In genomic region chr7:100649826-100650565, GRCh38 we compare ENCODE assay signal across 31 cellular contexts. TPM values are rescaled to one million over a fixed set of nuclear protein-coding genes. Genes with fewer than 3 reads are reported as not detected.
DNase-seq lines count a peak whose midpoint lies in the region; ATAC-seq and TF ChIP-seq lines count a peak whose summit lies in the region.
"Had no signal": no experiment of that assay in that cellular context is flagged by ENCODE, and none has a peak within 500 bp of the region (broad histone marks: within the 10 kb centered on the region; RNA-seq: fewer than 3 reads in every experiment).

No MANE protein-coding gene starts in this region.

- no peak overlapping the region for H3K27ac Mint-ChIP-seq in Caco-2 (ENCODE audit: unreplicated experiment)
- H3K27ac Mint-ChIP-seq: activated CD4-positive, alpha-beta memory T cell treated with anti-CD3 and anti-CD28 coated beads for 36 hours; activated naive CD8-positive, alpha-beta T cell had no signal

- H3K27me3 ChIP-seq in Caco-2 (replicated peaks; ENCODE audit: control insufficient read depth, insufficient read depth, low read length) = no peaks in the 10 kb centered on the region
- peaks cover 93% of the 10 kb centered on the region for H3K27me3 ChIP-seq in gastroesophageal sphincter

- POLR2A ChIA-PET in Caco-2 (lab: Charles Lee) = interaction anchor here (0.5 to 0.7 kb wide), 3 partner anchors 37 to 220 kb away, joined by 3 to 4 read pairs (median 4); partner anchors contain the start of genes MOSPD3 and POP7

- no peaks in the 10 kb centered on the region for H3K9me3 Mint-ChIP-seq in Caco-2 (ENCODE audit: unreplicated experiment)
- H3K9me3 Mint-ChIP-seq: activated CD4-positive, alpha-beta memory T cell treated with anti-CD3 and anti-CD28 coated beads for 36 hours had no signal

- H3K4me3 ChIP-seq in Caco-2 (ENCODE audit: low read depth, low read length) (no peak overlapping the region), gastroesophageal sphincter (no peak overlapping the region)
- H3K4me3 ChIP-seq: dorsolateral prefrontal cortex, left lung, smooth muscle cell, upper lobe of left lung had no signal

- ATAC-seq in gastroesophageal sphincter = peak; percentile 22
- ATAC-seq in HG03442 (IDR thresholded peaks at IDR 0.05; ENCODE audit: unreplicated experiment) = no peak
- no peak for ATAC-seq in GM21528 (IDR thresholded peaks at IDR 0.05; ENCODE audit: low FRiP score, unreplicated experiment)
- ATAC-seq: activated CD4-positive, CD25-positive, alpha-beta regulatory T cell treated with anti-CD3 and anti-CD28 coated beads, Interleukin-2, amount 50 U/mL, for 24 hours; foreskin keratinocyte; left lung had no signal

- H3K9me3 ChIP-seq in Caco-2 (no peaks in the 10 kb centered on the region), gastroesophageal sphincter (no peaks in the 10 kb centered on the region)
- H3K9me3 ChIP-seq: left lung, upper lobe of left lung had no signal

- intact Hi-C loops in Caco-2 (cut with micrococcal nuclease; ENCODE audit: unreplicated experiment) = loop anchor here (1.0 kb wide), 1 partner anchor 37 kb away; no protein-coding TSS in a partner anchor

- no peak overlapping the region for H3K4me3 Mint-ChIP-seq in Caco-2 (ENCODE audit: unreplicated experiment)
- H3K4me3 Mint-ChIP-seq: activated CD4-positive, alpha-beta memory T cell treated with anti-CD3 and anti-CD28 coated beads for 36 hours; activated naive CD8-positive, alpha-beta T cell; CD8-positive, alpha-beta memory T cell; naive B cell had no signal

- no peaks in the 10 kb centered on the region for H3K36me3 ChIP-seq in Caco-2 (ENCODE audit: control insufficient read depth, insufficient read depth, low read length)
- H3K36me3 ChIP-seq in gastroesophageal sphincter = no peaks in the 10 kb centered on the region
- H3K36me3 ChIP-seq: left lung, upper lobe of left lung had no signal

- DNase-seq in Caco-2 (peak; percentile 71 to 73), amniotic epithelial cell (ENCODE audit: low read depth) (peak; percentile 43), cerebellar cortex (ENCODE audit: low spot score) (no peak)
- DNase-seq: activated CD4-positive, alpha-beta memory T cell treated with anti-CD3 and anti-CD28 coated beads for 36 hours; AML-193; CD8-positive, alpha-beta memory T cell; central memory CD4-positive, alpha-beta T cell; DMS153; dorsolateral prefrontal cortex; H7; naive B cell; NCI-H1105; NCI-H1930; NCI-H526; stimulated activated CD4-positive, alpha-beta T cell treated with anti-CD3 and anti-CD28 coated beads, Interleukin-2, amount 100 ng/mL, for 24 hours; T-helper 1 cell; upper lobe of left lung had no signal

- H3K36me3 Mint-ChIP-seq in Caco-2 (ENCODE audit: insufficient read depth, unreplicated experiment) = no peaks in the 10 kb centered on the region
- H3K36me3 Mint-ChIP-seq: activated naive CD8-positive, alpha-beta T cell had no signal

- no peak for TF ChIP-seq CTCF in Caco-2 (IDR thresholded peaks at IDR 0.05; ENCODE audit: insufficient read depth in 1 of 2, low read depth in 1 of 2, low read length in 1 of 2, severe bottlenecking in 1 of 2, unreplicated experiment in 1 of 2)
- no peak for TF ChIP-seq CTCF in gastroesophageal sphincter (IDR thresholded peaks at IDR 0.05)

- no peak overlapping the region for H3K27ac ChIP-seq in gastroesophageal sphincter
- H3K27ac ChIP-seq: dorsolateral prefrontal cortex, foreskin keratinocyte, left lung, upper lobe of left lung had no signal

- no peaks in the 10 kb centered on the region for H3K27me3 Mint-ChIP-seq in Caco-2 (ENCODE audit: insufficient read depth, unreplicated experiment)

- CTCF ChIA-PET in Caco-2 (lab: Charles Lee) = interaction anchor here (0.6 to 2.2 kb wide), 4 partner anchors 16 to 450 kb away, joined by 3 to 14 read pairs (median 9); partner anchors contain the start of gene POP7

- TF ChIP-seq EP300 in gastroesophageal sphincter (IDR thresholded peaks at IDR 0.05) = no peak

- 69 to 83% methylated on average over 6 to 11 of the region's 15 CpGs for WGBS in gastroesophageal sphincter (ENCODE audit: low coverage in 1 of 2), 2 donors

- H3K4me1 Mint-ChIP-seq in Caco-2 (ENCODE audit: low read depth, unreplicated experiment) = peaks cover 7% of the 10 kb centered on the region

- BruUV-seq in Caco-2 (replicated peaks; lab: Mats Ljungman, UMichigan) = no TSS peak

- no peak for TF ChIP-seq POLR2A in gastroesophageal sphincter (IDR thresholded peaks at IDR 0.05)

- H3K4me1 ChIP-seq in Caco-2 (peaks cover 6% of the 10 kb centered on the region), gastroesophageal sphincter (no peaks in the 10 kb centered on the region)
- H3K4me1 ChIP-seq: foreskin keratinocyte, left lung, upper lobe of left lung had no signal

RNA-seq across cellular contexts. Expression of gene ACTL6B, which starts 6.3 kb away (rescaled TPM):
- total RNA-seq in Caco-2 (2022) (not detected in 2 replicates), gastroesophageal sphincter (1 to 10 TPM in 1 of 4 donors, not detected in 3; 2.2 TPM)
- total RNA-seq: activated CD4-positive, alpha-beta memory T cell treated with anti-CD3 and anti-CD28 coated beads for 36 hours; astrocyte; CD8-positive, alpha-beta memory T cell; endothelial cell of umbilical vein; foreskin keratinocyte; left lung; mesenteric fat pad; osteocyte; renal cortical epithelial cell; SK-MEL-5; smooth muscle cell; upper lobe of left lung had no signal

RNA-seq across cellular contexts. Expression of gene TFR2, which starts 8.6 kb away (rescaled TPM):
- 8.1 and 9.7 TPM in 2 replicates for total RNA-seq in Caco-2 (2022)
- 1 to 10 TPM in 1 of 4 donors, not detected in 3; 1.6 TPM for total RNA-seq in gastroesophageal sphincter

RNA-seq across cellular contexts. Expression of gene GNB2, which starts 23.5 kb away (rescaled TPM):
- total RNA-seq in Caco-2 (2022) = 200 and 216 TPM in 2 replicates
- 100 to 1,000 TPM; 124 to 217 (median 162) TPM for total RNA-seq in gastroesophageal sphincter

RNA-seq across cellular contexts. Expression of gene MOSPD3, which starts 37.7 kb away (rescaled TPM):
- 24.6 and 24.7 TPM in 2 replicates for total RNA-seq in Caco-2 (2022)
- total RNA-seq in gastroesophageal sphincter = 10 to 100 TPM in 3 of 4 donors, 1 to 10 TPM in 1; 6.2 to 13.4 (median 11.6) TPM

RNA-seq across cellular contexts. Expression of gene GIGYF1, which starts 44.1 kb away (rescaled TPM):
- total RNA-seq in Caco-2 (2022) = 53.1 and 54.9 TPM in 2 replicates
- 10 to 100 TPM; 20.4 to 43.3 (median 31.0) TPM for total RNA-seq in gastroesophageal sphincter
